ENCODE assay signal across 25 cellular contexts in the genomic region with DNA sequence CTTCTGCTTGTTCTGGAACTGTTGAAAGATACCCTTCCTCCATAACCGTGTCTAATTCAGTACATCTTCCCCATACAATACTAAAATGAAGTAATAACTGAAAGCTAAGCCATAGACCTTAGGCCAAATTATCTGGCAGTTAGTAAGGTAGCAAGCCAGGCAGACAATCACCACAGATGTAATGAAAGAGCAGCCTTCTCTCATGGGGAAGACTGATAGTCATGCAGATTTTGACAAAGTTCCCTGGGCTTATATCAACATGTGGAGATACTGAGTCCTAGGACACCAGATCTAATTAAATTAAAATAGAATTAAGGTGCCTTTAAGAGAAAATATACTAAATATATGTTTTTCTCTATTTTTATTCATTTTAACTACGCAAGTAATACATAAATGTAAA.
"Had no signal": no experiment of that assay in that cellular context is flagged by ENCODE, and none has a peak within 500 bp of the region (broad histone marks: within the 10 kb centered on the region; RNA-seq: fewer than 3 reads in every experiment).

No MANE protein-coding gene starts in this region.

- ATAC-seq: natural killer cell treated with Interleukin-12 subunit alpha and Interleukin-12 subunit beta and Interleukin-15 and Interleukin-18, amount 100 ng/mL, for 72 hours; pancreas; psoas muscle; right cardiac atrium; right lobe of liver; stimulated activated effector memory CD8-positive, alpha-beta T cell treated with anti-CD3 and anti-CD28 coated beads, Interleukin-12 subunit alpha, Interleukin-12 subunit beta, amount 100 ng/mL, for 72 hours; stimulated activated naive B cell treated with anti-CD40 and anti-IgM and Interleukin-4, amounts not matched to agents 10 μg/mL and 1 μg/mL and 100 μg/mL, for 72 hours had no signal

- H3K9me3 ChIP-seq: neutrophil, pancreas, psoas muscle, right lobe of liver, sigmoid colon, stomach, thoracic aorta, thyroid gland, tibial nerve, upper lobe of left lung, vagina had no signal

- DNase-seq: nephron progenitor cell; nucleus accumbens; pancreas; psoas muscle; right cardiac atrium; right lobe of liver; sigmoid colon; small intestine; stimulated activated CD4-positive, alpha-beta T cell treated with anti-CD3 and anti-CD28 coated beads, Interleukin-15, amount 100 ng/mL, for 24 hours; stimulated activated CD4-positive, alpha-beta T cell treated with anti-CD3 and anti-CD28 coated beads, Interleukin-2, amount 100 ng/mL, for 24 hours; stimulated activated CD4-positive, alpha-beta T cell treated with anti-CD3 and anti-CD28 coated beads, Interleukin-2, amount 100 ng/mL, for 48 hours; stimulated activated CD4-positive, alpha-beta T cell treated with anti-CD3 and anti-CD28 coated beads, Interleukin-4, amount 100 ng/mL, for 24 hours; stimulated activated naive B cell treated with anti-CD40 and anti-IgM and Interleukin-4, amounts not matched to agents 10 μg/mL and 1 μg/mL and 100 μg/mL, for 72 hours; stimulated activated naive CD4-positive, alpha-beta T cell treated with Interleukin-2 at 50 U/mL for 16 hours; stomach; thyroid gland; trophoblast cell; upper lobe of left lung had no signal

- H3K4me1 ChIP-seq: pancreas, psoas muscle, right lobe of liver, sigmoid colon, stomach, thyroid gland, tibial nerve, upper lobe of left lung, vagina had no signal

- H3K27me3 ChIP-seq: neutrophil, pancreas, right lobe of liver, sigmoid colon, stomach, thyroid gland, tibial nerve, upper lobe of left lung, vagina had no signal

- FAIRE-seq: pancreas, small intestine, urothelium cell line had no signal

- H3K27ac ChIP-seq: neutrophil, pancreas, psoas muscle, right lobe of liver, sigmoid colon, stomach, thoracic aorta, thyroid gland, tibial nerve, upper lobe of left lung, vagina had no signal

- H3K36me3 ChIP-seq: neutrophil, pancreas, right lobe of liver, sigmoid colon, stomach, thoracic aorta, thyroid gland, tibial nerve, upper lobe of left lung, vagina had no signal

- H3K4me3 ChIP-seq: pancreas, psoas muscle, right lobe of liver, sigmoid colon, stomach, thoracic aorta, thyroid gland, tibial nerve, upper lobe of left lung, vagina had no signal
